In the genomic region with DNA sequence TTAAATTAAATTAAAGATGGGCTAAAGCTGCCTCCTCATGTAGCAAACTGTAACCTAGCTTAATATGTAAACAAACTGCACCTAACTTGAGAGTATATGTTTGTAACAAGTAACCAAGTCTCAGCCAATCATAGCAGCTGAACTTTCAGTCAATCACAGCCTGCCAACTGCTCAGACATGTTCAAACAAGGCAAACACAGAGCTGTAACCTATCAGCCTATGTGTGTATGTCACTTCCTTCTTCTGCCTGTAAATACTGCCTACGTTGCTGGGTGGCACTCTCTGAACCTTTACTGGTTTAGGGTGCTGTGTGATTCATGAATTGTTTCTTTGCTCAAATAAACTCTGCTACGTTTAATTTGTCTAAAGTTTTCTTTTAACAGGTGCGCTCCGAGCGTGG, we compare ENCODE assay signal across 17 cellular contexts. TPM values are rescaled to one million over a fixed set of nuclear protein-coding genes. Genes with fewer than 3 reads are reported as not detected.
DNase-seq lines count a peak whose midpoint lies in the region; ATAC-seq, FAIRE-seq and TF ChIP-seq lines count a peak whose summit lies in the region.
"Had no signal": no experiment of that assay in that cellular context is flagged by ENCODE, and none has a peak within 500 bp of the region (broad histone marks: within the 10 kb centered on the region; RNA-seq: fewer than 3 reads in every experiment).

No MANE protein-coding gene starts in this region.

- in situ Hi-C loops in HepG2 (cut with HindIII; ENCODE audit: extremely low pct_ligation_motif_present, low pct_unique_long_range_greater_than_20kb) = no loop called here

- H3K9me3 ChIP-seq in Caco-2 (no peaks in the 10 kb centered on the region), HepG2 (ENCODE audit: low read length) (no peaks in the 10 kb centered on the region)
- H3K9me3 ChIP-seq: ascending aorta, lower lobe of right lung had no signal

- intact Hi-C loops in Caco-2 (cut with micrococcal nuclease; ENCODE audit: unreplicated experiment) (no loop called here), HepG2 (cut with micrococcal nuclease; ENCODE audit: unreplicated experiment) (loop anchor here (2.0 to 5.0 kb wide), 2 partner anchors 37 to 57 kb away; no protein-coding TSS in a partner anchor)

- peak; percentile 32 to 42 for DNase-seq in Caco-2
- DNase-seq in SW480 (ENCODE audit: low spot score) = peak; percentile 53
- DNase-seq in HepG2 (ENCODE audit: low spot score) = peak; percentile 89
- DNase-seq in T-helper 9 cell = no peak
- no peak for DNase-seq in stimulated activated CD4-positive, alpha-beta T cell treated with anti-CD3 and anti-CD28 coated beads, Interleukin-2, amount 100 ng/mL, for 24 hours
- no peak for DNase-seq in frontal cortex (ENCODE audit: low spot score in 2 of 2)
- DNase-seq: heart left ventricle, lower lobe of right lung, NCI-H2029 treated with DMSO at 0.1 percent for 48 hours, posterior cingulate gyrus had no signal

- 4% methylated on average over 5 of the region's 5 CpGs for WGBS in HepG2 (ENCODE audit: low lambda C conversion rate)

- H3K27me3 ChIP-seq in Caco-2 (replicated peaks; ENCODE audit: control insufficient read depth, insufficient read depth, low read length) (no peaks in the 10 kb centered on the region), HepG2 (ENCODE audit: control insufficient read depth in 1 of 2, insufficient read depth in 2 of 2, low read length in 2 of 2) (no peaks in the 10 kb centered on the region)
- H3K27me3 ChIP-seq: ascending aorta; BLaER1 treated with 17β-estradiol and CSF1 and Interleukin-3, amounts not matched to agents 10 nM and 100 nM had no signal

- peak overlapping the region; percentile 87 for H3K27ac ChIP-seq in HepG2 (ENCODE audit: extremely low read length, insufficient read depth, low read length)
- H3K27ac ChIP-seq: ascending aorta, heart left ventricle, lower lobe of right lung had no signal

- H3K4me3 ChIP-seq in Caco-2 (ENCODE audit: low read depth, low read length) (no peak overlapping the region), HepG2 (replicated peaks in 1 of 3; ENCODE audit: insufficient read depth in 1 of 3, low read depth in 2 of 3, low read length in 3 of 3) (peak overlapping the region; percentile 61 to 87 (median 67))
- H3K4me3 ChIP-seq: ascending aorta; BLaER1 treated with 17β-estradiol and CSF1 and Interleukin-3, amounts not matched to agents 10 nM and 100 nM; heart left ventricle; lower lobe of right lung had no signal

- H3K36me3 ChIP-seq in Caco-2 (ENCODE audit: control insufficient read depth, insufficient read depth, low read length) = no peaks in the 10 kb centered on the region
- H3K36me3 ChIP-seq in HepG2 (replicated peaks in 1 of 2; ENCODE audit: control insufficient read depth in 1 of 2, insufficient read depth in 2 of 2, low read length in 2 of 2) = no peaks in the 10 kb centered on the region; a peak in 1 of 5 replicates
- H3K36me3 ChIP-seq: ascending aorta; BLaER1 treated with 17β-estradiol and CSF1 and Interleukin-3, amounts not matched to agents 10 nM and 100 nM; heart left ventricle; lower lobe of right lung had no signal

- POLR2A ChIA-PET in Caco-2 (lab: Charles Lee) = interaction anchor here (0.6 kb wide), 1 partner anchor 229 kb away, joined by 3 read pairs; no protein-coding TSS in a partner anchor
- POLR2A ChIA-PET in HepG2 (lab: Yijun Ruan, JAX) = interaction anchor here (0.9 to 4.8 kb wide), 12 partner anchors 11 to 295 kb away, joined by 3 to 19 read pairs (median 6); a partner anchor contains a TSS

- H3K9me3 Mint-ChIP-seq in Caco-2 (ENCODE audit: unreplicated experiment) = no peaks in the 10 kb centered on the region

- peak overlapping the region; percentile 77 for H3K27ac Mint-ChIP-seq in Caco-2 (ENCODE audit: unreplicated experiment)
- H3K27ac Mint-ChIP-seq: stimulated activated naive CD8-positive, alpha-beta T cell treated with anti-CD3 and anti-CD28 coated beads, Interleukin-15, Interleukin-2, amounts not matched to agents 100 ng/mL and 50 ng/mL, for 24 hours had no signal

- TF ChIP-seq CTCF in Caco-2 (IDR thresholded peaks at IDR 0.05; ENCODE audit: insufficient read depth in 1 of 2, low read depth in 1 of 2, low read length in 1 of 2, severe bottlenecking in 1 of 2, unreplicated experiment in 1 of 2) (no peak), HepG2 (CRISPR knock-in tag; IDR thresholded peaks at IDR 0.05) (peak; percentile 40; the same call in 1 of the 2 replicates)

- no peak for TF ChIP-seq RAD21 in HepG2 (CRISPR knock-in tag; IDR thresholded peaks at IDR 0.05)

- peak overlapping the region; percentile 70 for H3K9ac ChIP-seq in HepG2 (ENCODE audit: insufficient read depth, low read depth, low read length)
- H3K9ac ChIP-seq: BLaER1 treated with 17β-estradiol and CSF1 and Interleukin-3, amounts not matched to agents 10 nM and 100 nM had no signal

- peak in 1 of 2 experiments; percentile 57 for TF ChIP-seq POLR2A in HepG2 (IDR thresholded peaks at IDR 0.05; ENCODE audit: insufficient read depth in 1 of 2, low read depth in 2 of 2, low read length in 2 of 2)

- H3K27me3 Mint-ChIP-seq in Caco-2 (ENCODE audit: insufficient read depth, unreplicated experiment) = no peaks in the 10 kb centered on the region

- H4K20me1 ChIP-seq in HepG2 (ENCODE audit: insufficient read depth, low read length) = peaks cover 6% of the 10 kb centered on the region; the same call in 1 of the 2 replicates
- H4K20me1 ChIP-seq: BLaER1 treated with 17β-estradiol and CSF1 and Interleukin-3, amounts not matched to agents 10 nM and 100 nM had no signal

- peak; percentile 49 for ATAC-seq in HG03432 (IDR thresholded peaks at IDR 0.05; ENCODE audit: unreplicated experiment)
- ATAC-seq in HepG2 = peak; percentile 77
- ATAC-seq in GM21576 (IDR thresholded peaks at IDR 0.05; ENCODE audit: unreplicated experiment) = no peak
- ATAC-seq: heart left ventricle, Panc1 had no signal

- peak overlapping the region; percentile 83 for H3K4me2 ChIP-seq in HepG2 (ENCODE audit: low read depth, low read length)

- H3K36me3 Mint-ChIP-seq in Caco-2 (ENCODE audit: insufficient read depth, unreplicated experiment) = peaks cover 4% of the 10 kb centered on the region

- BruUV-seq in Caco-2 (replicated peaks; lab: Mats Ljungman, UMichigan) = no TSS peak
- no TSS peak for BruUV-seq in HepG2 (replicated peaks; lab: Mats Ljungman, UMichigan)

- FAIRE-seq in HepG2 (lab: Jason Lieb, UNC) = peak; percentile 86
- FAIRE-seq in frontal cortex (lab: Jason Lieb, UNC) = no peak
- FAIRE-seq: H54 had no signal

- TF ChIP-seq EP300 in HepG2 (IDR thresholded peaks at IDR 0.05; ENCODE audit: low read depth in 2 of 2, low read length in 2 of 2) (no peak), HepG2 (CRISPR knock-in tag; IDR thresholded peaks at IDR 0.05; ENCODE audit: borderline replicate concordance) (no peak)

- H2AFZ ChIP-seq in HepG2 (ENCODE audit: low read length) = peak overlapping the region; percentile 7

- peaks cover 6% of the 10 kb centered on the region for H3K4me1 ChIP-seq in Caco-2
- H3K4me1 ChIP-seq in HepG2 (ENCODE audit: insufficient read depth, low read length) = peaks cover 81% of the 10 kb centered on the region
- H3K4me1 ChIP-seq: ascending aorta, heart left ventricle, lower lobe of right lung had no signal

- H3K79me2 ChIP-seq in HepG2 (ENCODE audit: insufficient read depth, low read length) = peaks cover 75% of the 10 kb centered on the region

- CTCF ChIA-PET in Caco-2 (lab: Charles Lee) = interaction anchor here (0.7 kb wide), 3 partner anchors 14 to 229 kb away, joined by 3 read pairs; a partner anchor contains a TSS
- CTCF ChIA-PET in HepG2 (lab: Yijun Ruan, JAX; ENCODE audit: low intra/inter-chr PET ratio, low total read pairs) = no interaction called here

- peak overlapping the region; percentile 37 for H3K4me3 Mint-ChIP-seq in Caco-2 (ENCODE audit: unreplicated experiment)
- H3K4me3 Mint-ChIP-seq: stimulated activated naive CD8-positive, alpha-beta T cell treated with anti-CD3 and anti-CD28 coated beads, Interleukin-15, Interleukin-2, amounts not matched to agents 100 ng/mL and 50 ng/mL, for 24 hours had no signal

- peaks cover 4% of the 10 kb centered on the region for H3K4me1 Mint-ChIP-seq in Caco-2 (ENCODE audit: low read depth, unreplicated experiment)

RNA-seq across cellular contexts. Expression of a gene that starts 2.9 kb away (rescaled TPM):
- total RNA-seq in Caco-2 (2022) (0.32 and 0.56 TPM in 2 replicates), HepG2 (2016; rRNA removed; fragmentation: Illumina TruSeq; extraction: Trizol) (144 and 260 TPM in 2 replicates), frontal cortex (not detected)
- total RNA-seq in HepG2 (2016; cell fraction: cytosol; rRNA removed; fragmentation: Illumina TruSeq; extraction: Trizol; ENCODE audit: low read depth) = 46.5 and 59.8 TPM in 2 replicates
- 147 and 255 TPM in 2 replicates for total RNA-seq in HepG2 (2016; cell fraction: insoluble cytoplasmic fraction; rRNA removed; fragmentation: Illumina TruSeq; extraction: Trizol)
- 72.4 and 91.0 TPM in 2 replicates for total RNA-seq in HepG2 (2016; cell fraction: membrane; rRNA removed; fragmentation: Illumina TruSeq; extraction: Trizol)
- total RNA-seq in HepG2 (2016; cell fraction: nucleus; rRNA removed; fragmentation: Illumina TruSeq; extraction: Trizol) = 209 and 232 TPM in 2 replicates
- polyA plus RNA-seq in HepG2 (2011; rRNA removed) = 333 and 391 TPM in 2 replicates
- polyA plus RNA-seq in HepG2 (2011; cell fraction: cytosol; rRNA removed) = 334 and 367 TPM in 2 replicates
- polyA plus RNA-seq in HepG2 (2011; cell fraction: nucleus; rRNA removed) = 148 and 149 TPM in 2 replicates
- polyA plus RNA-seq in HepG2 (2012) = 165 and 183 TPM in 2 replicates
- 50.8 and 68.1 TPM in 2 replicates for polyA plus RNA-seq in HepG2 (2016; cell fraction: cytosol; fragmentation: Illumina TruSeq; extraction: Trizol; ENCODE audit: low read depth)
- 148 and 161 TPM in 2 replicates for polyA plus RNA-seq in HepG2 (2016; cell fraction: insoluble cytoplasmic fraction; fragmentation: Illumina TruSeq; extraction: Trizol; ENCODE audit: low read depth)
- polyA plus RNA-seq in HepG2 (2016; cell fraction: membrane; fragmentation: Illumina TruSeq; extraction: Trizol; ENCODE audit: low read depth) = 59.5 and 79.3 TPM in 2 replicates
- 298 and 309 TPM in 2 replicates for polyA plus RNA-seq in HepG2 (2016; cell fraction: nucleus; fragmentation: Illumina TruSeq; extraction: Trizol; ENCODE audit: insufficient read depth, low read depth)
- polyA minus RNA-seq in HepG2 (2011; rRNA and poly(A)+ RNA removed; ENCODE audit: low replicate concordance) = 295 TPM in 1 of 2 replicates, not detected in the other
- polyA minus RNA-seq in HepG2 (2011; cell fraction: cytosol; rRNA and poly(A)+ RNA removed) = 62.1 and 78.1 TPM in 2 replicates
- polyA minus RNA-seq in HepG2 (2011; cell fraction: nucleus; rRNA and poly(A)+ RNA removed) = 54.3 and 66.5 TPM in 2 replicates
- total RNA-seq: ascending aorta, heart left ventricle had no signal
- polyA plus RNA-seq: heart left ventricle had no signal

RNA-seq across cellular contexts. Expression of a gene that starts 27.2 kb away (rescaled TPM):
- total RNA-seq in Caco-2 (2022) (5.6 and 7.3 TPM in 2 replicates), HepG2 (2016; rRNA removed; fragmentation: Illumina TruSeq; extraction: Trizol) (12.1 and 20.1 TPM in 2 replicates), frontal cortex (not detected)
- 2.9 and 3.2 TPM in 2 replicates for total RNA-seq in HepG2 (2016; cell fraction: cytosol; rRNA removed; fragmentation: Illumina TruSeq; extraction: Trizol; ENCODE audit: low read depth)
- total RNA-seq in HepG2 (2016; cell fraction: insoluble cytoplasmic fraction; rRNA removed; fragmentation: Illumina TruSeq; extraction: Trizol) = 12.4 and 19.4 TPM in 2 replicates
- 7.0 and 7.6 TPM in 2 replicates for total RNA-seq in HepG2 (2016; cell fraction: membrane; rRNA removed; fragmentation: Illumina TruSeq; extraction: Trizol)
- total RNA-seq in HepG2 (2016; cell fraction: nucleus; rRNA removed; fragmentation: Illumina TruSeq; extraction: Trizol) = 15.9 and 21.0 TPM in 2 replicates
- polyA plus RNA-seq in HepG2 (2011; rRNA removed) = 17.3 and 20.2 TPM in 2 replicates
- polyA plus RNA-seq in HepG2 (2011; cell fraction: cytosol; rRNA removed) = 11.5 and 15.3 TPM in 2 replicates
- 5.4 and 6.4 TPM in 2 replicates for polyA plus RNA-seq in HepG2 (2011; cell fraction: nucleus; rRNA removed)
- polyA plus RNA-seq in HepG2 (2012) = 14.6 and 20.7 TPM in 2 replicates
- 1.4 and 1.5 TPM in 2 replicates for polyA plus RNA-seq in HepG2 (2016; cell fraction: cytosol; fragmentation: Illumina TruSeq; extraction: Trizol; ENCODE audit: low read depth)
- 9.7 and 11.2 TPM in 2 replicates for polyA plus RNA-seq in HepG2 (2016; cell fraction: insoluble cytoplasmic fraction; fragmentation: Illumina TruSeq; extraction: Trizol; ENCODE audit: low read depth)
- 3.7 and 4.1 TPM in 2 replicates for polyA plus RNA-seq in HepG2 (2016; cell fraction: membrane; fragmentation: Illumina TruSeq; extraction: Trizol; ENCODE audit: low read depth)
- polyA plus RNA-seq in HepG2 (2016; cell fraction: nucleus; fragmentation: Illumina TruSeq; extraction: Trizol; ENCODE audit: insufficient read depth, low read depth) = 22.0 and 24.2 TPM in 2 replicates
- 26.7 TPM in 1 of 2 replicates, not detected in the other for polyA minus RNA-seq in HepG2 (2011; rRNA and poly(A)+ RNA removed; ENCODE audit: low replicate concordance)
- 15.7 and 16.5 TPM in 2 replicates for polyA minus RNA-seq in HepG2 (2011; cell fraction: cytosol; rRNA and poly(A)+ RNA removed)
- polyA minus RNA-seq in HepG2 (2011; cell fraction: nucleus; rRNA and poly(A)+ RNA removed) = 13.5 and 16.3 TPM in 2 replicates
- total RNA-seq: ascending aorta, heart left ventricle, lower lobe of right lung had no signal
- polyA plus RNA-seq: heart left ventricle had no signal

RNA-seq across cellular contexts. Expression of a gene that starts 46.3 kb away (rescaled TPM):
- total RNA-seq in Caco-2 (2022) (not detected in 2 replicates), HepG2 (2016; rRNA removed; fragmentation: Illumina TruSeq; extraction: Trizol) (0.24 TPM in 1 of 2 replicates, not detected in the other), frontal cortex (not detected)
- total RNA-seq in HepG2 (2016; cell fraction: cytosol; rRNA removed; fragmentation: Illumina TruSeq; extraction: Trizol; ENCODE audit: low read depth) = not detected in 2 replicates
- total RNA-seq in HepG2 (2016; cell fraction: insoluble cytoplasmic fraction; rRNA removed; fragmentation: Illumina TruSeq; extraction: Trizol) = 0.21 TPM in 1 of 2 replicates, not detected in the other
- total RNA-seq in HepG2 (2016; cell fraction: membrane; rRNA removed; fragmentation: Illumina TruSeq; extraction: Trizol) = not detected in 2 replicates
- not detected in 2 replicates for total RNA-seq in HepG2 (2016; cell fraction: nucleus; rRNA removed; fragmentation: Illumina TruSeq; extraction: Trizol)
- polyA plus RNA-seq in HepG2 (2011; rRNA removed) = 0.08 TPM in 1 of 2 replicates, not detected in the other
- polyA plus RNA-seq in HepG2 (2011; cell fraction: cytosol; rRNA removed) = not detected in 2 replicates
- polyA plus RNA-seq in HepG2 (2011; cell fraction: nucleus; rRNA removed) = 0.81 and 0.84 TPM in 2 replicates
- polyA plus RNA-seq in HepG2 (2012) = 0.17 TPM in 1 of 2 replicates, not detected in the other
- not detected in 2 replicates for polyA plus RNA-seq in HepG2 (2016; cell fraction: cytosol; fragmentation: Illumina TruSeq; extraction: Trizol; ENCODE audit: low read depth)
- not detected in 2 replicates for polyA plus RNA-seq in HepG2 (2016; cell fraction: insoluble cytoplasmic fraction; fragmentation: Illumina TruSeq; extraction: Trizol; ENCODE audit: low read depth)
- 0.21 TPM in 1 of 2 replicates, not detected in the other for polyA plus RNA-seq in HepG2 (2016; cell fraction: membrane; fragmentation: Illumina TruSeq; extraction: Trizol; ENCODE audit: low read depth)
- polyA plus RNA-seq in HepG2 (2016; cell fraction: nucleus; fragmentation: Illumina TruSeq; extraction: Trizol; ENCODE audit: insufficient read depth, low read depth) = not detected in 2 replicates
- not detected in 2 replicates for polyA minus RNA-seq in HepG2 (2011; rRNA and poly(A)+ RNA removed; ENCODE audit: low replicate concordance)
- not detected in 2 replicates for polyA minus RNA-seq in HepG2 (2011; cell fraction: cytosol; rRNA and poly(A)+ RNA removed)
- polyA minus RNA-seq in HepG2 (2011; cell fraction: nucleus; rRNA and poly(A)+ RNA removed) = 0.87 and 1.4 TPM in 2 replicates
- total RNA-seq: ascending aorta, heart left ventricle, lower lobe of right lung had no signal
- polyA plus RNA-seq: heart left ventricle had no signal

Comparison
In these comparisons a context has a peak if more than half of its experiments do, and no peak if none do; other contexts are left out.
1. DNase-seq: peak in Caco-2 (2 of 2), SW480 (single experiment) and HepG2 (single experiment); none in T-helper 9 cell (single experiment), stimulated activated CD4-positive, alpha-beta T cell treated with anti-CD3 and anti-CD28 coated beads, Interleukin-2, amount 100 ng/mL, for 24 hours (0 of 2) and frontal cortex (0 of 2).
2. RNA of a gene that starts 2.9 kb away (total RNA-seq): 46.5 to 260 TPM in HepG2; 0.32 to 0.56 TPM in Caco-2 and not detected in frontal cortex (single experiment); every median in the first group is over 10 times any median in the second.